9 cellular contexts compared by ENCODE assay signal in the genomic region with DNA sequence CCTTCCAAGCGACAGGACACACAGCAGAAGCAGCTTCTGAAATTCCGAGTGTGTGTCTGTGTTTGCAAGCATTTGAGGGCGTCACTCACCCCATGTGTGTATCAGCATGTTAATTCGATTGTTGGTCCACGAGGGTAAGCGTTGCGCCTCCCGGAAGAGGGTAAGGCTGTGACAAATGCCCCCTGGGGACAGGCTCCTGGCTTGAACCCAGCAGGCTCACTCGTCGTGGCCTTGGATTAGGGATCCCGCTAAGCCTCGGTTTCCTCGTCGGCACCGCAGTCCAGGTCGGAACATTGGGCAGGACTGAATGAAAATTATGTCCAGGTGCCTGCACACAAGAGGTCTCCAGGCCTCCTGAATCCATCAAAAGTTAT. TPM values are rescaled to one million over a fixed set of nuclear protein-coding genes. Genes with fewer than 3 reads are reported as not detected.
DNase-seq lines count a peak whose midpoint lies in the region; ATAC-seq and TF ChIP-seq lines count a peak whose summit lies in the region.
"Had no signal": no experiment of that assay in that cellular context is flagged by ENCODE, and none has a peak within 500 bp of the region (broad histone marks: within the 10 kb centered on the region; RNA-seq: fewer than 3 reads in every experiment).

No MANE protein-coding gene starts in this region.

- H3K9me3 ChIP-seq in BLaER1 (no peaks in the 10 kb centered on the region), mucosa of rectum (ENCODE audit: control insufficient read depth in 2 of 2, low read length in 2 of 2) (no peaks in the 10 kb centered on the region)

- H3K9ac ChIP-seq in BLaER1 = peak overlapping the region; percentile 89; the same call in 1 of the 2 replicates
- peak overlapping the region in 1 of 2 donors; percentile 52 for H3K9ac ChIP-seq in mucosa of rectum (ENCODE audit: low read depth in 1 of 2, low read length in 2 of 2)

- POLR2A ChIA-PET in MCF 10A (lab: Yijun Ruan, JAX) = interaction anchor here (0.6 to 1.1 kb wide), 2 partner anchors 44 to 166 kb away, joined by 3 read pairs; partner anchors contain the start of gene TRAPPC5

- no peaks in the 10 kb centered on the region for H3K27me3 ChIP-seq in BLaER1
- H3K27me3 ChIP-seq in mucosa of rectum (ENCODE audit: control insufficient read depth in 2 of 2, insufficient read depth in 2 of 2, low read length in 2 of 2) = no peaks in the 10 kb centered on the region

- H3K27me3 Mint-ChIP-seq in IgD-negative memory B cell (no peaks in the 10 kb centered on the region), MCF 10A (ENCODE audit: insufficient read depth, unreplicated experiment) (no peaks in the 10 kb centered on the region)

- peaks cover 0 to 2% (median 0%) of the 10 kb centered on the region in 3 donors for H3K9me3 Mint-ChIP-seq in IgD-negative memory B cell
- no peaks in the 10 kb centered on the region for H3K9me3 Mint-ChIP-seq in MCF 10A (ENCODE audit: unreplicated experiment)

- peak overlapping the region; percentile 83 for H3K27ac ChIP-seq in BLaER1
- H3K27ac ChIP-seq in mucosa of rectum (ENCODE audit: low read depth in 2 of 2, low read length in 2 of 2) = peak overlapping the region; percentile 79 to 82

- no peak for ATAC-seq in GM19463 (IDR thresholded peaks at IDR 0.05; ENCODE audit: unreplicated experiment)

- H3K27ac Mint-ChIP-seq in IgD-negative memory B cell (peak overlapping the region in 2 of 3 donors; percentile 67 to 86), MCF 10A (ENCODE audit: low read depth, unreplicated experiment) (no peak overlapping the region)

- no peak for TF ChIP-seq CTCF in MCF 10A (IDR thresholded peaks at IDR 0.05; ENCODE audit: unreplicated experiment)

- peak overlapping the region; percentile 80 for H3K4me3 ChIP-seq in BLaER1
- H3K4me3 ChIP-seq in mucosa of rectum (ENCODE audit: low read length in 2 of 2) = peak overlapping the region in 1 of 2 donors; percentile 70

- CTCF ChIA-PET in MCF 10A (lab: Yijun Ruan, JAX) = interaction anchor here (1.1 kb wide), 1 partner anchor 64 kb away, joined by 3 read pairs; no protein-coding TSS in a partner anchor

- H3K4me1 ChIP-seq in BLaER1 = peaks cover 53% of the 10 kb centered on the region
- H3K4me1 ChIP-seq in mucosa of rectum (ENCODE audit: control insufficient read depth in 2 of 2, insufficient read depth in 2 of 2, low read length in 2 of 2) = peaks cover 2 to 9% of the 10 kb centered on the region in 2 donors

- peak overlapping the region; percentile 78 to 92 (median 88) for H3K4me3 Mint-ChIP-seq in IgD-negative memory B cell
- peak overlapping the region; percentile 80 for H3K4me3 Mint-ChIP-seq in MCF 10A (ENCODE audit: unreplicated experiment)

- DNase-seq in MCF 10A (ENCODE audit: unreplicated experiment) = no peak
- no peak for DNase-seq in NCI-H2107 (lab: John Stamatoyannopoulos, UW)
- DNase-seq in AG08395 (ENCODE audit: low spot score) = no peak
- no peak for DNase-seq in pons (ENCODE audit: low spot score)

- intact Hi-C loops in MCF 10A (cut with micrococcal nuclease) = no loop called here

- no TSS peak for BruUV-seq in MCF 10A (replicated peaks; lab: Mats Ljungman, UMichigan)

- H3K4me1 Mint-ChIP-seq in IgD-negative memory B cell (peaks cover 0 to 19% (median 13%) of the 10 kb centered on the region in 3 donors), MCF 10A (ENCODE audit: insufficient read depth, unreplicated experiment) (peaks cover 5% of the 10 kb centered on the region)

- peaks cover 1% of the 10 kb centered on the region for H3K36me3 Mint-ChIP-seq in IgD-negative memory B cell
- H3K36me3 Mint-ChIP-seq in MCF 10A (ENCODE audit: insufficient read depth, unreplicated experiment) = peaks cover 12% of the 10 kb centered on the region

- H3K36me3 ChIP-seq in BLaER1 = peaks cover 39% of the 10 kb centered on the region
- peaks cover 0 to 18% of the 10 kb centered on the region in 2 donors for H3K36me3 ChIP-seq in mucosa of rectum (ENCODE audit: control insufficient read depth in 2 of 2, insufficient read depth in 2 of 2, low read length in 2 of 2)

- H4K20me1 ChIP-seq in BLaER1 = peaks cover 15% of the 10 kb centered on the region; the same call in 1 of the 2 replicates

- H3K4me2 ChIP-seq in BLaER1 = peak overlapping the region; percentile 97

RNA-seq across cellular contexts. Expression of gene STXBP2, which starts 0.6 kb away (rescaled TPM):
- polyA plus RNA-seq in IgD-negative memory B cell = 70.2 TPM
- total RNA-seq in MCF 10A (2022) = 94.4 and 102 TPM in 2 replicates

RNA-seq across cellular contexts. Expression of gene PCP2, which starts 2.8 kb away (rescaled TPM):
- not detected for polyA plus RNA-seq in IgD-negative memory B cell
- total RNA-seq in MCF 10A (2022) = not detected in 2 replicates
- total RNA-seq: bronchial epithelial cell had no signal

RNA-seq across cellular contexts. Expression of gene PET100, which starts 6.7 kb away (rescaled TPM):
- polyA plus RNA-seq in IgD-negative memory B cell = 232 TPM
- 53.9 and 101 TPM in 2 replicates for total RNA-seq in MCF 10A (2022)

RNA-seq across cellular contexts. Expression of gene XAB2, which starts 7.0 kb away (rescaled TPM):
- polyA plus RNA-seq in IgD-negative memory B cell = 9.7 TPM
- 28.7 and 29.4 TPM in 2 replicates for total RNA-seq in MCF 10A (2022)

RNA-seq across cellular contexts. Expression of gene RETN, which starts 32.5 kb away (rescaled TPM):
- not detected for polyA plus RNA-seq in IgD-negative memory B cell
- total RNA-seq in MCF 10A (2022) = not detected in 2 replicates
- total RNA-seq: bronchial epithelial cell had no signal
